Comparison of ENCODE assay signal across 11 cellular contexts in the genomic region with DNA sequence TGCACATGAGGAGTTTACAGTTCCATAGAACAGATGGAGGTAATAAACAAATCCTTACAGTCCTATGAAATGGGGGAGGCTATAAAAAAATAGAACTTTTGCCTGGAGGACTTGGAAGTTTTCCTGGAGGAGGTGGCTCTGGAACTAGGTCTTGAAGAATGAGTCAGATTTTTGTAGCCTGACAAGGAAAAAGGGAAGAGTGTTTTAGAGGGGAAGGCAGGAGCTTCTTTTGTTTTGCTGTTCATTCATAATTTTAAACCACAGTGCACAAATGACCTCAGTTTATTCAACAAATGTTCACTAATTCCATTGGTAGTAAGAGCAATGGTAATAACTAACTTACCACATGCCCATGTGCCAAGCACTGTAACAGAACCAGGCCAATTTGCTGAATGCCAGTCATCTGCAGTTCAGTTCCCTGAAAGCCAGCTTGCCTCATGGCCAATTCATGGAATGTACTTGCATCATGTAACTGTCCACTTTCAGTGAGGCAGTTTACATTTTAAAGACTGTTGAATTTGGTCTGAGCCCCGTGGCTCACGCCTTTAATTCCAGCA. TPM values are rescaled to one million over a fixed set of nuclear protein-coding genes. Genes with fewer than 3 reads are reported as not detected.
A peak's percentile ranks its signal among the peaks of the same experiment; 100 is the strongest.
DNase-seq lines count a peak whose midpoint lies in the region; ATAC-seq and TF ChIP-seq lines count a peak whose summit lies in the region.
"Had no signal": no experiment of that assay in that cellular context is flagged by ENCODE, and none has a peak within 500 bp of the region (broad histone marks: within the 10 kb centered on the region; RNA-seq: fewer than 3 reads in every experiment).

No MANE protein-coding gene starts in this region.

- peak overlapping the region in 4 of 5 donors; percentile 39 to 67 (median 52) for H3K27ac ChIP-seq in adrenal gland
- H3K27ac ChIP-seq in right cardiac atrium (ENCODE audit: low read length) = no peak overlapping the region
- no peak overlapping the region for H3K27ac ChIP-seq in A673 (ENCODE audit: low read depth, low read length, poor library complexity, severe bottlenecking)
- H3K27ac ChIP-seq: HL-60, suprapubic skin, VCaP had no signal

- no TSS peak for BruUV-seq in A673 (replicated peaks; lab: Mats Ljungman, UMichigan)

- POLR2A ChIA-PET in A673 (lab: Charles Lee; ENCODE audit: low non-redundant PET) = no interaction called here

- H3K4me1 ChIP-seq in adrenal gland (replicated peaks in 1 of 2) (peaks cover 31 to 32% of the 10 kb centered on the region in 2 donors), skeletal muscle satellite cell (ENCODE audit: control insufficient read depth, insufficient read depth, low read length) (peaks cover 10% of the 10 kb centered on the region), right cardiac atrium (ENCODE audit: control insufficient read depth, insufficient read depth, low read length) (no peaks in the 10 kb centered on the region), A673 (ENCODE audit: insufficient read depth, low read length, poor library complexity, severe bottlenecking) (no peaks in the 10 kb centered on the region)

- TF ChIP-seq CTCF in adrenal gland (IDR thresholded peaks at IDR 0.05) (no peak), A673 (conservative IDR thresholded peaks at IDR 0.05; ENCODE audit: low read depth, low read length) (no peak)

- CTCF ChIA-PET in A673 (lab: Charles Lee) = no interaction called here

- WGBS in adrenal gland, 4 donors = 50 to 75% (median 65%) methylated on average over 2 of the region's 2 CpGs
- WGBS in right cardiac atrium = 62% methylated on average over 2 of the region's 2 CpGs

- DNase-seq in GOT3 (lab: John Stamatoyannopoulos, UW) (peak; percentile 23), adrenal gland (peak in 4 of 7 donors; percentile 15 to 63 (median 46)), glomerular visceral epithelial cell (ENCODE audit: extremely low spot score) (peak; percentile 67), NCI-H1048 (lab: John Stamatoyannopoulos, UW) (no peak), right cardiac atrium (no peak), A673 (ENCODE audit: low spot score) (no peak)

- intact Hi-C loops in adrenal gland (cut with DNase I) (loop anchor here in 1 of 2 donors (10.0 kb wide), 1 partner anchor 48 kb away; the partner anchor contains the start of genes IFT25 and LRRC42), right cardiac atrium (cut with DNase I) (loop anchor here in 1 of 4 donors (10.0 kb wide), 1 partner anchor 48 kb away; the partner anchor contains the start of genes IFT25 and LRRC42), A673 (cut with micrococcal nuclease; ENCODE audit: unreplicated experiment) (no loop called here)

- no peaks in the 10 kb centered on the region for H3K27me3 ChIP-seq in adrenal gland
- H3K27me3 ChIP-seq in skeletal muscle satellite cell (ENCODE audit: control insufficient read depth, insufficient read depth, low read length) = no peaks in the 10 kb centered on the region
- no peaks in the 10 kb centered on the region for H3K27me3 ChIP-seq in right cardiac atrium (ENCODE audit: control insufficient read depth, insufficient read depth)
- no peaks in the 10 kb centered on the region for H3K27me3 ChIP-seq in A673 (replicated peaks; ENCODE audit: insufficient read depth, low read depth, low read length, poor library complexity)
- H3K27me3 ChIP-seq: suprapubic skin had no signal

- H3K4me3 ChIP-seq in adrenal gland (no peak overlapping the region), skeletal muscle satellite cell (ENCODE audit: low read length) (no peak overlapping the region), right cardiac atrium (ENCODE audit: low read length) (no peak overlapping the region), A673 (ENCODE audit: low read depth, low read length, poor library complexity, severe bottlenecking) (no peak overlapping the region)
- H3K4me3 ChIP-seq: suprapubic skin had no signal

- no peaks in the 10 kb centered on the region for H3K9me3 ChIP-seq in adrenal gland (replicated peaks in 1 of 3)
- H3K9me3 ChIP-seq in skeletal muscle satellite cell (replicated peaks; ENCODE audit: low read length) = no peaks in the 10 kb centered on the region
- H3K9me3 ChIP-seq in right cardiac atrium (ENCODE audit: control insufficient read depth, low read length) = no peaks in the 10 kb centered on the region
- no peaks in the 10 kb centered on the region for H3K9me3 ChIP-seq in A673 (ENCODE audit: low read depth, low read length, poor library complexity, severe bottlenecking)
- H3K9me3 ChIP-seq: suprapubic skin had no signal

- peak overlapping the region; percentile 10 for H3K4me2 ChIP-seq in skeletal muscle satellite cell (ENCODE audit: low read length)

- TF ChIP-seq POLR2A in adrenal gland (IDR thresholded peaks at IDR 0.05) = no peak

- no peak overlapping the region for H3K9ac ChIP-seq in skeletal muscle satellite cell (ENCODE audit: low read depth, low read length)

- H3K36me3 ChIP-seq in adrenal gland (replicated peaks in 1 of 2) (no peaks in the 10 kb centered on the region), skeletal muscle satellite cell (ENCODE audit: insufficient read depth, low read length) (no peaks in the 10 kb centered on the region), A673 (ENCODE audit: insufficient read depth, low read length, poor library complexity, severe bottlenecking) (no peaks in the 10 kb centered on the region)
- H3K36me3 ChIP-seq: suprapubic skin had no signal

- no peak for ATAC-seq in right cardiac atrium
- no peak for ATAC-seq in GM18498 (IDR thresholded peaks at IDR 0.05; ENCODE audit: unreplicated experiment)

RNA-seq across cellular contexts. Expression of gene DIO1, which starts 2.8 kb away (rescaled TPM):
- total RNA-seq in adrenal gland = 1 to 10 TPM in 1 of 8 donors, under 1 TPM in 1, not detected in 6; 0.19 to 1.5 TPM
- under 1 TPM in 2 of 3 donors, not detected in 1; 0.03 to 0.11 TPM for polyA plus RNA-seq in adrenal gland
- total RNA-seq in skeletal muscle satellite cell (2012; rRNA removed) = not detected in 2 replicates
- not detected for total RNA-seq in right cardiac atrium
- polyA plus RNA-seq in right cardiac atrium = not detected
- total RNA-seq in A673 (2021) = not detected in 2 replicates
- total RNA-seq: suprapubic skin had no signal

RNA-seq across cellular contexts. Expression of gene YIPF1, which starts 7.2 kb away (rescaled TPM):
- total RNA-seq in adrenal gland = 10 to 100 TPM; 24.8 to 59.5 (median 38.9) TPM
- 10 to 100 TPM; 22.2 to 55.2 (median 23.1) TPM for polyA plus RNA-seq in adrenal gland
- 19.8 and 21.8 TPM in 2 replicates for total RNA-seq in skeletal muscle satellite cell (2012; rRNA removed)
- 10 to 100 TPM; 13.3 to 15.7 (median 15.6) TPM for total RNA-seq in right cardiac atrium
- polyA plus RNA-seq in right cardiac atrium = 13.4 TPM
- total RNA-seq in A673 (2021) = 7.8 and 8.5 TPM in 2 replicates

RNA-seq across cellular contexts. Expression of gene IFT25, which starts 48.7 kb away (rescaled TPM):
- total RNA-seq in adrenal gland = 10 to 100 TPM in 7 of 8 donors, 1 to 10 TPM in 1; 7.2 to 37.3 (median 26.0) TPM
- polyA plus RNA-seq in adrenal gland = 10 to 100 TPM; 25.5 to 39.1 (median 37.8) TPM
- 36.8 and 37.8 TPM in 2 replicates for total RNA-seq in skeletal muscle satellite cell (2012; rRNA removed)
- 10 to 100 TPM; 14.2 to 16.8 (median 15.2) TPM for total RNA-seq in right cardiac atrium
- polyA plus RNA-seq in right cardiac atrium = 20.5 TPM
- 34.7 and 41.0 TPM in 2 replicates for total RNA-seq in A673 (2021)

RNA-seq across cellular contexts. Expression of gene LRRC42, which starts 49.4 kb away (rescaled TPM):
- 10 to 100 TPM; 20.4 to 43.4 (median 31.6) TPM for total RNA-seq in adrenal gland
- polyA plus RNA-seq in adrenal gland = 10 to 100 TPM; 15.2 to 36.6 (median 18.6) TPM
- 24.6 and 31.0 TPM in 2 replicates for total RNA-seq in skeletal muscle satellite cell (2012; rRNA removed)
- total RNA-seq in right cardiac atrium = 10 to 100 TPM; 11.8 to 19.5 (median 15.4) TPM
- 8.8 TPM for polyA plus RNA-seq in right cardiac atrium
- total RNA-seq in A673 (2021) = 25.7 and 25.8 TPM in 2 replicates

RNA-seq across cellular contexts. Expression of gene NDC1, which starts 58.7 kb away (rescaled TPM):
- total RNA-seq in adrenal gland (10 to 100 TPM in 6 of 8 donors, 1 to 10 TPM in 2; 8.2 to 13.7 (median 10.4) TPM), right cardiac atrium (1 to 10 TPM; 5.0 to 8.5 (median 6.7) TPM), A673 (2021) (22.2 and 26.6 TPM in 2 replicates)
- polyA plus RNA-seq in adrenal gland (10 to 100 TPM in 1 of 3 donors, 1 to 10 TPM in 2; 2.9 to 12.7 (median 3.0) TPM), right cardiac atrium (2.5 TPM)
- total RNA-seq in skeletal muscle satellite cell (2012; rRNA removed) = 27.6 and 32.3 TPM in 2 replicates

Comparison
In these comparisons a context has a peak if more than half of its experiments do, and no peak if none do; other contexts are left out.
1. DNase-seq: peak in GOT3 (single experiment), adrenal gland (4 of 7) and glomerular visceral epithelial cell (single experiment); none in NCI-H1048 (single experiment), right cardiac atrium (0 of 3) and A673 (single experiment).
2. H3K27ac ChIP-seq: peak in adrenal gland (4 of 5); none in right cardiac atrium (single experiment) and A673 (single experiment).